Comparison of ENCODE assay signal across 22 cellular contexts in genomic region chr6:100100776-100101175, GRCh38.
"Had no signal": no experiment of that assay in that cellular context is flagged by ENCODE, and none has a peak within 500 bp of the region (broad histone marks: within the 10 kb centered on the region; RNA-seq: fewer than 3 reads in every experiment).

No MANE protein-coding gene starts in this region.

- H3K4me3 Mint-ChIP-seq: activated CD4-positive, alpha-beta memory T cell treated with anti-CD3 and anti-CD28 coated beads, Interleukin-2, amount 10 ng/mL, durations not matched to agents 7 days and 5 days; activated CD4-positive, alpha-beta T cell treated with anti-CD3 and anti-CD28 coated beads, Interleukin-2, amount 10 ng/mL, durations not matched to agents 7 days and 5 days; activated naive CD4-positive, alpha-beta T cell treated with anti-CD3 and anti-CD28 coated beads, Interleukin-2, amount 50 U/mL, for 24 hours; T-cell had no signal

- H3K27me3 Mint-ChIP-seq: activated CD4-positive, alpha-beta T cell treated with anti-CD3 and anti-CD28 coated beads, Interleukin-2, amount 10 ng/mL, durations not matched to agents 7 days and 5 days had no signal

- H3K4me3 ChIP-seq: body of pancreas, K562, PC-9 had no signal

- H3K36me3 Mint-ChIP-seq: activated naive CD4-positive, alpha-beta T cell treated with anti-CD3 and anti-CD28 coated beads, Interleukin-2, amount 50 U/mL, for 24 hours; T-cell had no signal

- H3K4me1 Mint-ChIP-seq: activated CD4-positive, alpha-beta memory T cell treated with anti-CD3 and anti-CD28 coated beads, Interleukin-2, amount 10 ng/mL, durations not matched to agents 7 days and 5 days; activated CD4-positive, alpha-beta T cell treated with anti-CD3 and anti-CD28 coated beads, Interleukin-2, amount 10 ng/mL, durations not matched to agents 7 days and 5 days; activated naive CD4-positive, alpha-beta T cell treated with anti-CD3 and anti-CD28 coated beads, Interleukin-2, amount 50 U/mL, for 24 hours; T-cell had no signal

- H3K9me3 Mint-ChIP-seq: activated CD4-positive, alpha-beta memory T cell treated with anti-CD3 and anti-CD28 coated beads, Interleukin-2, amount 10 ng/mL, durations not matched to agents 7 days and 5 days; activated CD4-positive, alpha-beta T cell treated with anti-CD3 and anti-CD28 coated beads, Interleukin-2, amount 10 ng/mL, durations not matched to agents 7 days and 5 days; activated naive CD4-positive, alpha-beta T cell treated with anti-CD3 and anti-CD28 coated beads, Interleukin-2, amount 50 U/mL, for 24 hours; T-cell had no signal

- H3K9me3 ChIP-seq: body of pancreas had no signal

- H3K27ac ChIP-seq: body of pancreas, PC-9 had no signal

- ATAC-seq: body of pancreas, K562, T-cell had no signal

- H3K27ac Mint-ChIP-seq: activated CD4-positive, alpha-beta memory T cell treated with anti-CD3 and anti-CD28 coated beads, Interleukin-2, amount 10 ng/mL, durations not matched to agents 7 days and 5 days; activated CD4-positive, alpha-beta T cell treated with anti-CD3 and anti-CD28 coated beads, Interleukin-2, amount 10 ng/mL, durations not matched to agents 7 days and 5 days; activated naive CD4-positive, alpha-beta T cell treated with anti-CD3 and anti-CD28 coated beads, Interleukin-2, amount 50 U/mL, for 24 hours; T-cell had no signal

- DNase-seq: activated CD4-positive, alpha-beta memory T cell treated with anti-CD3 and anti-CD28 coated beads, Interleukin-2, amount 10 ng/mL, durations not matched to agents 7 days and 5 days; activated CD4-positive, alpha-beta T cell treated with anti-CD3 and anti-CD28 coated beads, Interleukin-2, amount 10 ng/mL, durations not matched to agents 7 days and 5 days; activated CD4-positive, CD25-positive, alpha-beta regulatory T cell; activated CD8-positive, alpha-beta memory T cell treated with anti-CD3 and anti-CD28 coated beads, Interleukin-2, amount 50 U/mL, for 4 hours; activated T-cell treated with anti-CD3 and anti-CD28 coated beads, Interleukin-2, amount 50 U/mL, for 1 hour; aorta; body of pancreas; Karpas-422; NCI-H1048; NCI-H1694; NCI-H2029; NCI-H2107; NCI-H2171 treated with DMSO at 0.1 percent for 48 hours; NCI-H226; NCI-H526; PC-9; SHP77 treated with DMSO at 0.1 percent for 48 hours; T-cell; T-helper 2 cell; T1000 had no signal

- H3K4me1 ChIP-seq: body of pancreas had no signal
